Comparison of ENCODE assay signal across 10 cellular contexts in genomic region chr12:644293-644639, GRCh38. TPM values are rescaled to one million over a fixed set of nuclear protein-coding genes. Genes with fewer than 3 reads are reported as not detected.
DNase-seq lines count a peak whose midpoint lies in the region; ATAC-seq, FAIRE-seq and TF ChIP-seq lines count a peak whose summit lies in the region.
"Had no signal": no experiment of that assay in that cellular context is flagged by ENCODE, and none has a peak within 500 bp of the region (broad histone marks: within the 10 kb centered on the region; RNA-seq: fewer than 3 reads in every experiment).

No MANE protein-coding gene starts in this region.

- H3K36me3 Mint-ChIP-seq in activated CD4-positive, alpha-beta T cell treated with anti-CD3 and anti-CD28 coated beads for 36 hours (ENCODE audit: low read depth), result no peaks in the 10 kb centered on the region
- H3K36me3 Mint-ChIP-seq in activated CD4-positive, alpha-beta memory T cell treated with anti-CD3 and anti-CD28 coated beads for 36 hours, result no peaks in the 10 kb centered on the region

- H3K4me3 ChIP-seq in kidney (ENCODE audit: low read length in 2 of 2), result no peak overlapping the region
- peak overlapping the region in 1 of 4 donors; percentile 56 for H3K4me3 ChIP-seq in stomach

- CTCF ChIA-PET in activated CD4-positive, alpha-beta T cell treated with anti-CD3 and anti-CD28 coated beads for 36 hours (lab: Charles Lee), result interaction anchor here (0.6 to 1.0 kb wide), 3 partner anchors 17 to 482 kb away, joined by 3 to 4 read pairs (median 4); no protein-coding TSS in a partner anchor
- CTCF ChIA-PET in activated CD4-positive, alpha-beta memory T cell treated with anti-CD3 and anti-CD28 coated beads for 36 hours (lab: Charles Lee), result interaction anchor here (1.0 to 3.0 kb wide), 5 partner anchors 18 to 107 kb away, joined by 3 to 35 read pairs (median 6); partner anchors contain the start of gene WNK1

- intact Hi-C loops in activated CD4-positive, alpha-beta T cell treated with anti-CD3 and anti-CD28 coated beads for 36 hours (cut with DNase I, micrococcal nuclease), result no loop called here
- intact Hi-C loops in activated CD4-positive, alpha-beta memory T cell treated with anti-CD3 and anti-CD28 coated beads for 36 hours (cut with micrococcal nuclease), result no loop called here
- intact Hi-C loops in kidney (cut with DNase I), result no loop called here
- intact Hi-C loops in stomach (cut with DNase I; ENCODE audit: low total_unique reads), result no loop called here

- H3K4me1 ChIP-seq in kidney (ENCODE audit: control insufficient read depth in 1 of 2, insufficient read depth in 1 of 2, low read depth in 1 of 2, low read length in 2 of 2), result peaks cover 5 to 16% of the 10 kb centered on the region in 2 donors
- peaks cover 41 to 54% (median 43%) of the 10 kb centered on the region in 4 donors for H3K4me1 ChIP-seq in stomach

- no peak for DNase-seq in activated CD4-positive, alpha-beta T cell treated with anti-CD3 and anti-CD28 coated beads for 36 hours
- no peak for DNase-seq in activated CD4-positive, alpha-beta T cell treated with anti-CD3 and anti-CD28 coated beads for 48 hours
- DNase-seq in activated CD4-positive, alpha-beta memory T cell treated with anti-CD3 and anti-CD28 coated beads for 36 hours, result no peak
- DNase-seq in kidney (no peak), stomach (no peak), NCI-H1436 treated with DMSO at 0.1 percent for 48 hours (lab: John Stamatoyannopoulos, UW) (no peak), NCI-H187 (lab: John Stamatoyannopoulos, UW) (no peak)
- DNase-seq: NCI-H1092 treated with DMSO at 0.1 percent for 48 hours had no signal

- no peaks in the 10 kb centered on the region for H3K27me3 Mint-ChIP-seq in activated CD4-positive, alpha-beta T cell treated with anti-CD3 and anti-CD28 coated beads for 36 hours
- no peaks in the 10 kb centered on the region for H3K27me3 Mint-ChIP-seq in activated CD4-positive, alpha-beta memory T cell treated with anti-CD3 and anti-CD28 coated beads for 36 hours

- H3K9me3 Mint-ChIP-seq in activated CD4-positive, alpha-beta T cell treated with anti-CD3 and anti-CD28 coated beads for 36 hours (ENCODE audit: low read depth), result no peaks in the 10 kb centered on the region
- no peaks in the 10 kb centered on the region for H3K9me3 Mint-ChIP-seq in activated CD4-positive, alpha-beta memory T cell treated with anti-CD3 and anti-CD28 coated beads for 36 hours

- peak overlapping the region; percentile 83 for H3K4me3 Mint-ChIP-seq in activated CD4-positive, alpha-beta T cell treated with anti-CD3 and anti-CD28 coated beads for 36 hours
- peak overlapping the region; percentile 74 for H3K4me3 Mint-ChIP-seq in activated CD4-positive, alpha-beta memory T cell treated with anti-CD3 and anti-CD28 coated beads for 36 hours

- TF ChIP-seq EP300 in stomach (IDR thresholded peaks at IDR 0.05), result no peak

- H3K9me3 ChIP-seq in kidney (ENCODE audit: control insufficient read depth in 1 of 2, low read length in 2 of 2) (no peaks in the 10 kb centered on the region), stomach (no peaks in the 10 kb centered on the region)

- FAIRE-seq in kidney (lab: Jason Lieb, UNC), result no peak
- FAIRE-seq: A204.1 had no signal

- POLR2A ChIA-PET in activated CD4-positive, alpha-beta T cell treated with anti-CD3 and anti-CD28 coated beads for 36 hours (lab: Charles Lee), result no interaction called here
- POLR2A ChIA-PET in activated CD4-positive, alpha-beta memory T cell treated with anti-CD3 and anti-CD28 coated beads for 36 hours (lab: Charles Lee), result interaction anchor here (0.6 to 2.0 kb wide), 2 partner anchors 18 to 107 kb away, joined by 4 to 7 read pairs; partner anchors contain the start of gene NINJ2

- no peak for TF ChIP-seq POLR2A in stomach (IDR thresholded peaks at IDR 0.05)

- TF ChIP-seq CTCF in kidney (IDR thresholded peaks at IDR 0.05; ENCODE audit: borderline replicate concordance, extremely low read depth, insufficient read depth) (no peak), stomach (IDR thresholded peaks at IDR 0.05) (no peak)

- WGBS in stomach, 5 donors, result 88 to 94% (median 92%) methylated on average over 6 of the region's 6 CpGs

- H3K27ac ChIP-seq in kidney (ENCODE audit: low read depth in 2 of 2, low read length in 2 of 2) (peak overlapping the region; percentile 5 to 25), stomach (peak overlapping the region in 4 of 5 donors; percentile 94 to 99 (median 96))

- no peak overlapping the region for H3K9ac ChIP-seq in kidney (ENCODE audit: low read length in 2 of 2)

- H3K27me3 ChIP-seq in stomach, result no peaks in the 10 kb centered on the region

- H3K27ac Mint-ChIP-seq in activated CD4-positive, alpha-beta T cell treated with anti-CD3 and anti-CD28 coated beads for 36 hours, result peak overlapping the region; percentile 97
- peak overlapping the region; percentile 96 for H3K27ac Mint-ChIP-seq in activated CD4-positive, alpha-beta memory T cell treated with anti-CD3 and anti-CD28 coated beads for 36 hours

- H3K4me1 Mint-ChIP-seq in activated CD4-positive, alpha-beta T cell treated with anti-CD3 and anti-CD28 coated beads for 36 hours, result peaks cover 53% of the 10 kb centered on the region
- H3K4me1 Mint-ChIP-seq in activated CD4-positive, alpha-beta memory T cell treated with anti-CD3 and anti-CD28 coated beads for 36 hours (ENCODE audit: low read depth), result peaks cover 46% of the 10 kb centered on the region

- no peak for ATAC-seq in activated CD4-positive, alpha-beta T cell treated with anti-CD3 and anti-CD28 coated beads for 36 hours
- ATAC-seq in HG03520 (IDR thresholded peaks at IDR 0.05; ENCODE audit: unreplicated experiment), result no peak

- H3K36me3 ChIP-seq in kidney (ENCODE audit: control insufficient read depth in 1 of 2, insufficient read depth in 2 of 2, low read length in 2 of 2), result no peaks in the 10 kb centered on the region
- no peaks in the 10 kb centered on the region for H3K36me3 ChIP-seq in stomach

RNA-seq across cellular contexts. Expression of gene NINJ2, which starts 19.0 kb away (rescaled TPM):
- 1 to 10 TPM; 3.5 to 5.7 TPM for total RNA-seq in activated CD4-positive, alpha-beta T cell treated with anti-CD3 and anti-CD28 coated beads for 36 hours
- 1 to 10 TPM; 5.1 to 7.5 TPM for total RNA-seq in activated CD4-positive, alpha-beta memory T cell treated with anti-CD3 and anti-CD28 coated beads for 36 hours
- total RNA-seq in kidney, result 2.8 TPM
- polyA plus RNA-seq in kidney (ENCODE audit: insufficient read depth, low read depth, low replicate concordance), result 0.69 TPM
- 10 to 100 TPM in 1 of 5 donors, 1 to 10 TPM in 1, not detected in 3; 2.2 to 26.2 TPM for total RNA-seq in stomach
- polyA plus RNA-seq in stomach, result 1 to 10 TPM; 2.0 to 5.2 (median 5.0) TPM
